In genomic region chr17:66398617-66399016, GRCh38 we compare ENCODE assay signal across 18 cellular contexts.
A peak's percentile ranks its signal among the peaks of the same experiment; 100 is the strongest.
DNase-seq lines count a peak whose midpoint lies in the region; ATAC-seq lines count a peak whose summit lies in the region.
"Had no signal": no experiment of that assay in that cellular context is flagged by ENCODE, and none has a peak within 500 bp of the region (broad histone marks: within the 10 kb centered on the region; RNA-seq: fewer than 3 reads in every experiment).

No MANE protein-coding gene starts in this region.

- no peaks in the 10 kb centered on the region for H3K27me3 Mint-ChIP-seq in activated naive CD4-positive, alpha-beta T cell treated with anti-CD3 and anti-CD28 coated beads, Interleukin-2, amount 10 ng/mL, durations not matched to agents 7 days and 5 days
- no peaks in the 10 kb centered on the region for H3K27me3 Mint-ChIP-seq in activated T-helper 17 cell treated with anti-CD3 and anti-CD28 coated beads, Interleukin-2, amount 50 U/mL, for 72 hours
- H3K27me3 Mint-ChIP-seq in natural killer cell treated with Interleukin-12 subunit alpha and Interleukin-12 subunit beta and Interleukin-15 and Interleukin-18, amount 100 ng/mL, for 72 hours = no peaks in the 10 kb centered on the region

- H3K4me3 Mint-ChIP-seq in activated naive CD4-positive, alpha-beta T cell treated with anti-CD3 and anti-CD28 coated beads, Interleukin-2, amount 10 ng/mL, durations not matched to agents 7 days and 5 days = peak overlapping the region; percentile 56
- H3K4me3 Mint-ChIP-seq in activated T-helper 17 cell treated with anti-CD3 and anti-CD28 coated beads, Interleukin-2, amount 50 U/mL, for 72 hours = peak overlapping the region; percentile 55
- peak overlapping the region; percentile 51 for H3K4me3 Mint-ChIP-seq in natural killer cell treated with Interleukin-12 subunit alpha and Interleukin-12 subunit beta and Interleukin-15 and Interleukin-18, amount 100 ng/mL, for 72 hours
- H3K4me3 Mint-ChIP-seq: mesothelial cell of epicardium, neural progenitor cell had no signal

- H3K9me3 Mint-ChIP-seq in activated naive CD4-positive, alpha-beta T cell treated with anti-CD3 and anti-CD28 coated beads, Interleukin-2, amount 10 ng/mL, durations not matched to agents 7 days and 5 days = peaks cover 14% of the 10 kb centered on the region
- peaks cover 4% of the 10 kb centered on the region for H3K9me3 Mint-ChIP-seq in activated T-helper 17 cell treated with anti-CD3 and anti-CD28 coated beads, Interleukin-2, amount 50 U/mL, for 72 hours
- H3K9me3 Mint-ChIP-seq in natural killer cell treated with Interleukin-12 subunit alpha and Interleukin-12 subunit beta and Interleukin-15 and Interleukin-18, amount 100 ng/mL, for 72 hours = peaks cover 3% of the 10 kb centered on the region
- H3K9me3 Mint-ChIP-seq: mesothelial cell of epicardium had no signal

- no peak for ATAC-seq in activated T-helper 17 cell treated with anti-CD3 and anti-CD28 coated beads, Interleukin-2, amount 50 U/mL, for 72 hours (replicated peaks)
- ATAC-seq in natural killer cell treated with Interleukin-12 subunit alpha and Interleukin-12 subunit beta and Interleukin-15 and Interleukin-18, amount 100 ng/mL, for 72 hours = no peak
- no peak for ATAC-seq in GM19452 (IDR thresholded peaks at IDR 0.05; ENCODE audit: unreplicated experiment)
- ATAC-seq: gastrocnemius medialis, HCT116, left cardiac atrium had no signal

- peaks cover 45% of the 10 kb centered on the region for H3K36me3 Mint-ChIP-seq in activated naive CD4-positive, alpha-beta T cell treated with anti-CD3 and anti-CD28 coated beads, Interleukin-2, amount 10 ng/mL, durations not matched to agents 7 days and 5 days
- H3K36me3 Mint-ChIP-seq in activated T-helper 17 cell treated with anti-CD3 and anti-CD28 coated beads, Interleukin-2, amount 50 U/mL, for 72 hours (ENCODE audit: low read depth) = no peaks in the 10 kb centered on the region
- no peaks in the 10 kb centered on the region for H3K36me3 Mint-ChIP-seq in natural killer cell treated with Interleukin-12 subunit alpha and Interleukin-12 subunit beta and Interleukin-15 and Interleukin-18, amount 100 ng/mL, for 72 hours
- H3K36me3 Mint-ChIP-seq: mesothelial cell of epicardium had no signal

- DNase-seq in activated naive CD4-positive, alpha-beta T cell treated with anti-CD3 and anti-CD28 coated beads, Interleukin-2, amount 10 ng/mL, durations not matched to agents 7 days and 5 days = no peak
- DNase-seq in activated naive CD4-positive, alpha-beta T cell treated with Interleukin-2 at 50 U/mL for 16 hours = no peak
- DNase-seq in NCI-H1436 treated with DMSO at 0.1 percent for 48 hours (lab: John Stamatoyannopoulos, UW) (peak; percentile 30), NOMO-1 (lab: John Stamatoyannopoulos, UW; ENCODE audit: unreplicated experiment in 2 of 2) (no peak), MV-4-11 (lab: John Stamatoyannopoulos, UW) (no peak)
- no peak for DNase-seq in natural killer cell treated with Interleukin-12 subunit alpha and Interleukin-12 subunit beta and Interleukin-15 and Interleukin-18, amount 100 ng/mL, for 72 hours (ENCODE audit: low spot score)
- DNase-seq: gastrocnemius medialis, KBM-7, left cardiac atrium, NCI-H1105, NCI-H2227 treated with DMSO at 0.1 percent for 48 hours, SW 1271, testis had no signal

- H3K27ac Mint-ChIP-seq in activated naive CD4-positive, alpha-beta T cell treated with anti-CD3 and anti-CD28 coated beads, Interleukin-2, amount 10 ng/mL, durations not matched to agents 7 days and 5 days = peak overlapping the region; percentile 98
- H3K27ac Mint-ChIP-seq in activated T-helper 17 cell treated with anti-CD3 and anti-CD28 coated beads, Interleukin-2, amount 50 U/mL, for 72 hours = peak overlapping the region; percentile 70
- H3K27ac Mint-ChIP-seq in natural killer cell treated with Interleukin-12 subunit alpha and Interleukin-12 subunit beta and Interleukin-15 and Interleukin-18, amount 100 ng/mL, for 72 hours = peak overlapping the region in 1 of 2 donors; percentile 39
- H3K27ac Mint-ChIP-seq: mesothelial cell of epicardium, neural progenitor cell had no signal

- CTCF ChIA-PET in activated naive CD4-positive, alpha-beta T cell treated with anti-CD3 and anti-CD28 coated beads, Interleukin-2, amount 10 ng/mL, durations not matched to agents 7 days and 5 days (lab: Charles Lee) = no interaction called here

- peaks cover 90% of the 10 kb centered on the region for H3K4me1 Mint-ChIP-seq in activated naive CD4-positive, alpha-beta T cell treated with anti-CD3 and anti-CD28 coated beads, Interleukin-2, amount 10 ng/mL, durations not matched to agents 7 days and 5 days
- peaks cover 46% of the 10 kb centered on the region for H3K4me1 Mint-ChIP-seq in activated T-helper 17 cell treated with anti-CD3 and anti-CD28 coated beads, Interleukin-2, amount 50 U/mL, for 72 hours
- peaks cover 27 to 44% of the 10 kb centered on the region in 2 donors for H3K4me1 Mint-ChIP-seq in natural killer cell treated with Interleukin-12 subunit alpha and Interleukin-12 subunit beta and Interleukin-15 and Interleukin-18, amount 100 ng/mL, for 72 hours (ENCODE audit: low read depth in 2 of 2)
